In the genomic region with DNA sequence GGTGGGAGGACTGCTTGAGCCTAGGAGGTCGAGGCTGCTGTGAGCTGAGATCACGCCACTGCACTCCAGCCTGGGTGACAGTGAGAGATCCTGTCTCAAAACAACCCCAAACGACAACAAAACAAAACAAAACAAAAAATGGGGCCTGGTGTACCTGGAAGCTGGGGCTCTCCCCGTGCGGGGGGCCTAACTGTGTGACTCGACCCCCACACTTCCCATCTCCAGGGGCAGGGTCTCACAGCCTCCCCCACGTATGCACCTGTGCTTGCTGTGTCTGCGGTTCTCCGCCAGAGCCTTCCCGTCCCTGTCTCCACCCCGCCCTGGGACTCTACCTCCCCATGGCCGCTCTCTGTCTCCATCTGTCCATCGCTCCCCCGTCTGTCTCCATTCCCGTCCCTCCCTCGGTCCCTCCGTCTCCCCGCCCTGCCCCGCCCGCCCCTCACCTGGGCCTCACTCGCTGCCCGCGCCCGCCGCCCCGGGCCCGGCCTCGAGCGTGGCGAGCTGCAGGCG, we compare ENCODE assay signal across 8 cellular contexts. TPM values are rescaled to one million over a fixed set of nuclear protein-coding genes. Genes with fewer than 3 reads are reported as not detected.
DNase-seq lines count a peak whose midpoint lies in the region; ATAC-seq and TF ChIP-seq lines count a peak whose summit lies in the region.

No MANE protein-coding gene starts in this region.

- ATAC-seq in activated B cell treated with CpG ODN at 0.5 μM for 24 hours (ENCODE audit: low read depth) (no peak), HG03442 (IDR thresholded peaks at IDR 0.05; ENCODE audit: unreplicated experiment) (no peak), GM21737 (IDR thresholded peaks at IDR 0.05; ENCODE audit: unreplicated experiment) (no peak)

- no peak for TF ChIP-seq POLR2A in stomach (IDR thresholded peaks at IDR 0.05)

- no peaks in the 10 kb centered on the region for H3K27me3 Mint-ChIP-seq in activated B cell treated with CpG ODN at 0.5 μM for 24 hours

- H3K27me3 ChIP-seq in right atrium auricular region = no peaks in the 10 kb centered on the region
- peaks cover 0 to 3% (median 0%) of the 10 kb centered on the region in 3 donors for H3K27me3 ChIP-seq in stomach

- H3K4me1 ChIP-seq in right atrium auricular region (peaks cover 0 to 39% of the 10 kb centered on the region in 2 donors), stomach (peaks cover 36 to 47% (median 44%) of the 10 kb centered on the region in 4 donors)

- WGBS in stomach, 5 donors = 9 to 14% (median 12%) methylated on average over 20 to 31 of the region's 31 CpGs

- H3K36me3 ChIP-seq in right atrium auricular region (peaks cover 14% of the 10 kb centered on the region), stomach (peaks cover 12 to 19% (median 14%) of the 10 kb centered on the region in 4 donors)

- CTCF ChIA-PET in activated B cell treated with CpG ODN at 0.5 μM for 24 hours (lab: Charles Lee) = interaction anchor here (0.7 to 3.1 kb wide), 10 partner anchors 34 to 242 kb away, joined by 3 to 18 read pairs (median 4); a partner anchor contains a TSS

- peaks cover 48% of the 10 kb centered on the region for H3K4me1 Mint-ChIP-seq in activated B cell treated with CpG ODN at 0.5 μM for 24 hours

- no peaks in the 10 kb centered on the region for H3K9me3 Mint-ChIP-seq in activated B cell treated with CpG ODN at 0.5 μM for 24 hours

- H3K36me3 Mint-ChIP-seq in activated B cell treated with CpG ODN at 0.5 μM for 24 hours (ENCODE audit: low read depth) = peaks cover 27% of the 10 kb centered on the region

- H3K4me3 Mint-ChIP-seq in activated B cell treated with CpG ODN at 0.5 μM for 24 hours = peak overlapping the region; percentile 80

- H3K4me3 ChIP-seq in right atrium auricular region (peak overlapping the region; percentile 24 to 82), stomach (peak overlapping the region; percentile 79 to 90 (median 88))

- peak overlapping the region; percentile 53 for H3K27ac Mint-ChIP-seq in activated B cell treated with CpG ODN at 0.5 μM for 24 hours

- H3K9me3 ChIP-seq in right atrium auricular region = no peaks in the 10 kb centered on the region
- no peaks in the 10 kb centered on the region for H3K9me3 ChIP-seq in stomach

- intact Hi-C loops in activated B cell treated with CpG ODN at 0.5 μM for 24 hours (cut with micrococcal nuclease) = no loop called here
- intact Hi-C loops in stomach (cut with DNase I; ENCODE audit: low total_unique reads) = no loop called here

- POLR2A ChIA-PET in activated B cell treated with CpG ODN at 0.5 μM for 24 hours (lab: Charles Lee) = interaction anchor here (0.6 to 11.3 kb wide), 14 partner anchors 11 to 429 kb away, joined by 3 to 215 read pairs (median 7); a partner anchor contains a TSS

- peak overlapping the region in 1 of 2 donors; percentile 60 for H3K27ac ChIP-seq in right atrium auricular region
- H3K27ac ChIP-seq in stomach = peak overlapping the region in 4 of 5 donors; percentile 28 to 97 (median 78)

- TF ChIP-seq EP300 in stomach (IDR thresholded peaks at IDR 0.05) = no peak

- DNase-seq in NCI-H748 treated with DMSO at 0.1 percent for 48 hours (lab: John Stamatoyannopoulos, UW) = peak; percentile 38
- DNase-seq in NCI-H748 (lab: John Stamatoyannopoulos, UW; ENCODE audit: unreplicated experiment) = no peak
- DNase-seq in activated B cell treated with CpG ODN at 0.5 μM for 24 hours = no peak
- no peak for DNase-seq in right atrium auricular region (ENCODE audit: low spot score)
- no peak for DNase-seq in stomach
- DNase-seq in NCI-H69 (lab: John Stamatoyannopoulos, UW) = no peak

- no peak for TF ChIP-seq CTCF in activated B cell treated with CpG ODN at 0.5 μM for 24 hours (IDR thresholded peaks at IDR 0.05)
- no peak for TF ChIP-seq CTCF in right atrium auricular region (IDR thresholded peaks at IDR 0.05)
- TF ChIP-seq CTCF in stomach (IDR thresholded peaks at IDR 0.05) = no peak

RNA-seq across cellular contexts. Expression of a gene that starts 0.8 kb away (rescaled TPM):
- total RNA-seq in activated B cell treated with CpG ODN at 0.5 μM for 24 hours (3.8 and 4.9 TPM in 2 replicates), right atrium auricular region (1 to 10 TPM in 1 of 2 donors, not detected in 1; 1.2 TPM), stomach (100 to 1,000 TPM in 1 of 5 donors, 10 to 100 TPM in 1, 1 to 10 TPM in 1, not detected in 2; 5.4 to 504 (median 36.1) TPM)
- under 1 TPM in 2 of 3 donors, not detected in 1; 0.75 to 0.83 TPM for polyA plus RNA-seq in stomach

RNA-seq across cellular contexts. Expression of a gene that starts 2.4 kb away (rescaled TPM):
- 3,790 and 4,042 TPM in 2 replicates for total RNA-seq in activated B cell treated with CpG ODN at 0.5 μM for 24 hours
- total RNA-seq in right atrium auricular region = 100 to 1,000 TPM; 175 to 319 TPM
- total RNA-seq in stomach = 100 to 1,000 TPM in 4 of 5 donors, 10 to 100 TPM in 1; 47.5 to 854 (median 193) TPM
- 1,000 to 10,000 TPM; 2,029 to 2,388 (median 2,037) TPM for polyA plus RNA-seq in stomach

RNA-seq across cellular contexts. Expression of a gene that starts 6.7 kb away (rescaled TPM):
- total RNA-seq in activated B cell treated with CpG ODN at 0.5 μM for 24 hours (not detected in 2 replicates), right atrium auricular region (not detected), stomach (not detected)
- polyA plus RNA-seq in stomach = 1 to 10 TPM in 1 of 3 donors, under 1 TPM in 1, not detected in 1; 0.68 to 1.3 TPM

RNA-seq across cellular contexts. Expression of a gene that starts 13.1 kb away (rescaled TPM):
- not detected in 2 replicates for total RNA-seq in activated B cell treated with CpG ODN at 0.5 μM for 24 hours
- total RNA-seq in right atrium auricular region = under 1 TPM in 1 of 2 donors, not detected in 1; 0.16 TPM
- total RNA-seq in stomach = 1 to 10 TPM in 2 of 5 donors, not detected in 3; 1.3 TPM
- 10 to 100 TPM in 1 of 3 donors, 1 to 10 TPM in 2; 1.0 to 17.4 (median 1.4) TPM for polyA plus RNA-seq in stomach

RNA-seq across cellular contexts. Expression of a gene that starts 20.3 kb away (rescaled TPM):
- total RNA-seq in activated B cell treated with CpG ODN at 0.5 μM for 24 hours = not detected in 2 replicates
- total RNA-seq in right atrium auricular region = not detected
- total RNA-seq in stomach = not detected
- polyA plus RNA-seq in stomach = not detected
